11 cellular contexts compared by ENCODE assay signal in the genomic region with DNA sequence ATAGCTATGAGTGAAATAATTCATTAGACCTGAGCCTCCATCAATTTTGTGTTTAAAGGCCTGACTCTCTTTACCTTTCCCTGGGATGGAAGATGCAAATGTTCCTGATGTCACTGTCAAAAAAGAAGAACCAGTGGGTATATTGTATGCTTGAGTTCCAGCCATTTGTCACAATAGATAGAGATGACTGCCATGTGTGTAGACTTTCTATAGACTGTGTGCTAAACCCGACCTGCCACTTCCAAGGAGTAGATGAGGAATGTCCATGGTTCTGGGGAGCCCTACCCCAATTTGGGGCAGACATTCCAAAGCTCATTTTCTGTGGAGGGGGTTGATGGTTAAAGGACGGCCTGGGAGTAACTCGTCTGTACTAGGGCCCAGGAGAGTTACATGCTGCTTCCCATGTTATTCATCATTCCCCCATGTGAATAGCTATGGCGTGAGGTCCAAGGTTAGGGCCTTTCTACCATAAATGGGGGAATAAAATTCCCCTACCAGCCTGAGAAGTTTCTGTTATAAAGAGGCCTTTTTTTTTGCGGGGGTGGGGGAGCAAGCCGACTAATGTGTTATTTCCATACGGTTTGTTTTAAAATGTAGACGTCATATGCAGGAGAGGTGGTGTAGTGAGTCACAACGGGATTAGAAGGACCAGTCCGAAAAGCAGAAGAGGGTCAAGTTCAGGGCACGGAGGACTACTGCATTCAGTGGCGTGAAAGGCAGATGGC. TPM values are rescaled to one million over a fixed set of nuclear protein-coding genes. Genes with fewer than 3 reads are reported as not detected.
DNase-seq lines count a peak whose midpoint lies in the region; ATAC-seq, FAIRE-seq and TF ChIP-seq lines count a peak whose summit lies in the region.
"Had no signal": no experiment of that assay in that cellular context is flagged by ENCODE, and none has a peak within 500 bp of the region (broad histone marks: within the 10 kb centered on the region; RNA-seq: fewer than 3 reads in every experiment).

No MANE protein-coding gene starts in this region.

- POLR2A ChIA-PET in activated CD4-positive, alpha-beta T cell treated with anti-CD3 and anti-CD28 coated beads for 36 hours (lab: Charles Lee) = no interaction called here

- no peak for DNase-seq in activated CD4-positive, alpha-beta T cell treated with anti-CD3 and anti-CD28 coated beads for 36 hours
- DNase-seq in activated CD4-positive, alpha-beta T cell treated with anti-CD3 and anti-CD28 coated beads for 1 hour = no peak
- DNase-seq in brain microvascular endothelial cell (peak; percentile 98), pancreas (no peak), DMS79 (lab: John Stamatoyannopoulos, UW) (no peak), NCI-H1417 (lab: John Stamatoyannopoulos, UW) (no peak)
- DNase-seq: NCI-H69 had no signal

- no peak for ATAC-seq in activated CD4-positive, alpha-beta T cell treated with anti-CD3 and anti-CD28 coated beads for 36 hours
- ATAC-seq in HG03442 (IDR thresholded peaks at IDR 0.05; ENCODE audit: unreplicated experiment) (peak; percentile 88), pancreas (peak in 3 of 4 donors; percentile 22 to 39 (median 23)), HG02981 (IDR thresholded peaks at IDR 0.05; ENCODE audit: unreplicated experiment) (no peak)

- TF ChIP-seq CTCF in brain microvascular endothelial cell (IDR thresholded peaks at IDR 0.05; ENCODE audit: low read depth, low read length, missing control alignments) (no peak), pancreas (IDR thresholded peaks at IDR 0.05) (no peak)

- H3K4me3 ChIP-seq in brain microvascular endothelial cell (ENCODE audit: low read depth, low read length) (no peak overlapping the region), pancreas (no peak overlapping the region)
- H3K4me3 ChIP-seq: esophagus muscularis mucosa had no signal

- no peaks in the 10 kb centered on the region for H3K27me3 Mint-ChIP-seq in activated CD4-positive, alpha-beta T cell treated with anti-CD3 and anti-CD28 coated beads for 36 hours

- H3K4me1 ChIP-seq in pancreas = peaks cover 0 to 3% (median 0%) of the 10 kb centered on the region in 3 donors

- CTCF ChIA-PET in activated CD4-positive, alpha-beta T cell treated with anti-CD3 and anti-CD28 coated beads for 36 hours (lab: Charles Lee) = interaction anchor here (0.7 to 1.8 kb wide), 2 partner anchors 9 to 63 kb away, joined by 3 to 4 read pairs; no protein-coding TSS in a partner anchor

- intact Hi-C loops in activated CD4-positive, alpha-beta T cell treated with anti-CD3 and anti-CD28 coated beads for 36 hours (cut with DNase I, micrococcal nuclease) = no loop called here
- intact Hi-C loops in pancreas (cut with DNase I) = no loop called here

- no peaks in the 10 kb centered on the region for H3K36me3 ChIP-seq in brain microvascular endothelial cell (replicated peaks)
- H3K36me3 ChIP-seq in pancreas = no peaks in the 10 kb centered on the region
- H3K36me3 ChIP-seq: esophagus muscularis mucosa had no signal

- H3K36me3 Mint-ChIP-seq in activated CD4-positive, alpha-beta T cell treated with anti-CD3 and anti-CD28 coated beads for 36 hours (ENCODE audit: low read depth) = no peaks in the 10 kb centered on the region

- H3K9me3 ChIP-seq in pancreas = no peaks in the 10 kb centered on the region

- H3K27ac ChIP-seq in brain microvascular endothelial cell (peak overlapping the region; percentile 100), pancreas (peak overlapping the region in 2 of 4 donors; percentile 50 to 55)

- H3K27me3 ChIP-seq in brain microvascular endothelial cell (replicated peaks) (no peaks in the 10 kb centered on the region), pancreas (no peaks in the 10 kb centered on the region)
- H3K27me3 ChIP-seq: esophagus muscularis mucosa had no signal

- H3K4me1 Mint-ChIP-seq in activated CD4-positive, alpha-beta T cell treated with anti-CD3 and anti-CD28 coated beads for 36 hours = peaks cover 25% of the 10 kb centered on the region

- H3K9me3 Mint-ChIP-seq in activated CD4-positive, alpha-beta T cell treated with anti-CD3 and anti-CD28 coated beads for 36 hours (ENCODE audit: low read depth) = peaks cover 4% of the 10 kb centered on the region

- peak overlapping the region; percentile 72 for H3K27ac Mint-ChIP-seq in activated CD4-positive, alpha-beta T cell treated with anti-CD3 and anti-CD28 coated beads for 36 hours

- FAIRE-seq in pancreas (lab: Jason Lieb, UNC) = no peak

- in situ Hi-C loops in brain microvascular endothelial cell (cut with HindIII; ENCODE audit: low pct_ligation_motif_present, low sequenced_read_pairs) = no loop called here

- 53% methylated on average over 12 of the region's 12 CpGs for WGBS in pancreas, 2 donors

- no peak overlapping the region for H3K4me3 Mint-ChIP-seq in activated CD4-positive, alpha-beta T cell treated with anti-CD3 and anti-CD28 coated beads for 36 hours

RNA-seq across cellular contexts. Expression of a gene that starts 24.1 kb away (rescaled TPM):
- under 1 TPM; 0.18 to 0.37 TPM for total RNA-seq in activated CD4-positive, alpha-beta T cell treated with anti-CD3 and anti-CD28 coated beads for 36 hours
- total RNA-seq in pancreas = 1 to 10 TPM in 3 of 6 donors, under 1 TPM in 3; 0.32 to 3.9 (median 1.1) TPM
- polyA plus RNA-seq in pancreas = 1 to 10 TPM in 1 of 2 donors, under 1 TPM in 1; 0.80 to 1.3 TPM
- total RNA-seq: activated CD8-positive, alpha-beta memory T cell treated with anti-CD3 and anti-CD28 coated beads for 36 hours had no signal

RNA-seq across cellular contexts. Expression of a gene that starts 28.2 kb away (rescaled TPM):
- 1 to 10 TPM; 6.6 to 6.9 TPM for total RNA-seq in activated CD4-positive, alpha-beta T cell treated with anti-CD3 and anti-CD28 coated beads for 36 hours
- under 1 TPM in 3 of 6 donors, not detected in 3; 0.08 to 0.18 (median 0.09) TPM for total RNA-seq in pancreas
- under 1 TPM in 1 of 2 donors, not detected in 1; 0.05 TPM for polyA plus RNA-seq in pancreas

RNA-seq across cellular contexts. Expression of a gene that starts 48.1 kb away (rescaled TPM):
- 10 to 100 TPM; 38.4 to 46.7 TPM for total RNA-seq in activated CD4-positive, alpha-beta T cell treated with anti-CD3 and anti-CD28 coated beads for 36 hours
- under 1 TPM in 4 of 6 donors, not detected in 2; 0.06 to 0.64 (median 0.33) TPM for total RNA-seq in pancreas
- under 1 TPM; 0.04 to 0.05 TPM for polyA plus RNA-seq in pancreas

Comparison
In these comparisons a context has a peak if more than half of its experiments do, and no peak if none do; other contexts are left out.
1. ATAC-seq: peak in HG03442 (single experiment) and pancreas (3 of 4); none in activated CD4-positive, alpha-beta T cell treated with anti-CD3 and anti-CD28 coated beads for 36 hours (single experiment) and HG02981 (single experiment).
2. RNA of a gene that starts 28.2 kb away (total RNA-seq): 6.6 to 6.9 TPM in activated CD4-positive, alpha-beta T cell treated with anti-CD3 and anti-CD28 coated beads for 36 hours; 0.08 to 0.18 TPM in pancreas; every median in the first group is over 4 times any median in the second.
3. RNA of a gene that starts 48.1 kb away (total RNA-seq): 38.4 to 46.7 TPM in activated CD4-positive, alpha-beta T cell treated with anti-CD3 and anti-CD28 coated beads for 36 hours; 0.06 to 0.64 TPM in pancreas; every median in the first group is over 10 times any median in the second.